In the genomic region with DNA sequence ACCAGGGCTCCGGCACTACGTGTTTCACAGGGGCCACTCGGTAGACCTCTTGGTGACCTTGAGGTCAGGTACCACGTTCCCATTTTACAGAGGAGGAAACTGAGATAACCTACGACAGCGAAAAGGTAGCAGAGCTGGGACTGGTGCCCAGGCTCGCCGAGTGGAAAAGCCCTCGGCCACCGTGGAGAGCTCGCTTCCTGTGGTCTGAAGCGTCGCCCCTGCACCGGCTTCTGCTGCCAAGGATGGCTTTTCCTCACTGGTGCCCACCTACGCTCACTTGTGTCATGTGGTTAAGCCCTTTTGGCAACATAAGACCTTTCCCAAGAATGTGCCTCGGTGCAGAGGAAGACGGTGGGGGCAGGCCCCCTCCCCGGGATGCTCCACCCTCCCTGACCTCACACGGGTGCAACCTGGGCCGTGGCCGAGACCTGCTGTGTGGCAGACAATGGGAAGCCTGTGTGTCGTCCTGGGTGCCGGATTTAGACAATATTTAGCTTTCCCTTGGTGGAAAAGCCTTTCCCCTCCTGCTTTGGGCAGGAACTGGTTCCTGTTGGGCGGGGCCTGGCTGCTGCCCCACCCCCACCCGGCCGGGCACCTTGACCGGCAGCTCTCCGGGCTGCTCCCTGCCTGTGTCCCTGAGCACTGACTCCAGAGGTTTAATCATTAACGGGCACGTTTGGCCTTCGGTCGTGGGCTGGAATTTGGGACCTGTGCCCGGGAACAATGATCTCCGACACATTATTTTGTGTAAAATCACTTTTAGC, we compare ENCODE assay signal across 8 cellular contexts. TPM values are rescaled to one million over a fixed set of nuclear protein-coding genes. Genes with fewer than 3 reads are reported as not detected.
A peak's percentile ranks its signal among the peaks of the same experiment; 100 is the strongest.
DNase-seq lines count a peak whose midpoint lies in the region; ATAC-seq and TF ChIP-seq lines count a peak whose summit lies in the region.

No MANE protein-coding gene starts in this region.

- intact Hi-C loops in psoas muscle (cut with DNase I), result no loop called here

- H3K9me3 ChIP-seq in OCI-LY1 (ENCODE audit: low read length) (no peaks in the 10 kb centered on the region), esophagus (ENCODE audit: control insufficient read depth in 2 of 2, insufficient read depth in 1 of 2, low read depth in 1 of 2, low read length in 1 of 2) (no peaks in the 10 kb centered on the region), psoas muscle (no peaks in the 10 kb centered on the region)

- H4K20me1 ChIP-seq in OCI-LY1 (ENCODE audit: insufficient read depth, low read length), result no peaks in the 10 kb centered on the region

- peak; percentile 59 to 74 (median 65) for ATAC-seq in psoas muscle
- no peak for ATAC-seq in GM21717 (IDR thresholded peaks at IDR 0.05; ENCODE audit: unreplicated experiment)
- ATAC-seq in GM21367 (IDR thresholded peaks at IDR 0.05; ENCODE audit: unreplicated experiment), result no peak
- no peak for ATAC-seq in HG03520 (IDR thresholded peaks at IDR 0.05; ENCODE audit: unreplicated experiment)

- H3K36me3 ChIP-seq in OCI-LY1 (ENCODE audit: insufficient read depth, low read length) (no peaks in the 10 kb centered on the region), esophagus (ENCODE audit: control insufficient read depth in 2 of 2, insufficient read depth in 2 of 2, low read length in 1 of 2) (no peaks in the 10 kb centered on the region), psoas muscle (ENCODE audit: insufficient read depth in 1 of 2, low read depth in 1 of 2) (no peaks in the 10 kb centered on the region)

- no peaks in the 10 kb centered on the region for H3K9me2 ChIP-seq in OCI-LY1 (ENCODE audit: low read depth, low read length)

- H3K4me2 ChIP-seq in OCI-LY1 (ENCODE audit: low read length), result peak overlapping the region; percentile 19; the same call in 1 of the 2 replicates

- DNase-seq in COLO668 (lab: John Stamatoyannopoulos, UW; ENCODE audit: unreplicated experiment), result peak; percentile 88
- peak in 1 of 2 donors; percentile 51 for DNase-seq in psoas muscle
- DNase-seq in SW 1271 (lab: John Stamatoyannopoulos, UW), result no peak

- TF ChIP-seq CTCF in OCI-LY1 (IDR thresholded peaks at IDR 0.05; ENCODE audit: low read length) (no peak), psoas muscle (IDR thresholded peaks at IDR 0.05) (no peak)

- no peaks in the 10 kb centered on the region for H3F3A ChIP-seq in OCI-LY1 (ENCODE audit: insufficient read depth, low read length)

- H3K27ac ChIP-seq in OCI-LY1 (ENCODE audit: low read depth, low read length, poor library complexity, severe bottlenecking) (no peak overlapping the region), esophagus (ENCODE audit: low read depth in 2 of 2, low read length in 1 of 2) (peak overlapping the region; percentile 40 to 66), psoas muscle (no peak overlapping the region)

- H3K9ac ChIP-seq in OCI-LY1 (ENCODE audit: low read length), result no peak overlapping the region

- H3K4me1 ChIP-seq in OCI-LY1 (ENCODE audit: insufficient read depth, low read length, severe bottlenecking) (peaks cover 6% of the 10 kb centered on the region), esophagus (ENCODE audit: control insufficient read depth in 2 of 2, insufficient read depth in 2 of 2, low read length in 1 of 2) (peaks cover 12 to 27% of the 10 kb centered on the region in 2 donors), psoas muscle (peaks cover 13% of the 10 kb centered on the region)

- H3K27me3 ChIP-seq in OCI-LY1 (ENCODE audit: insufficient read depth, low read length) (peaks cover 10% of the 10 kb centered on the region), esophagus (ENCODE audit: control insufficient read depth in 1 of 2, insufficient read depth in 2 of 2, low read length in 2 of 2) (no peaks in the 10 kb centered on the region), psoas muscle (ENCODE audit: insufficient read depth in 3 of 3, low read length in 2 of 3) (peaks cover 0 to 2% (median 0%) of the 10 kb centered on the region in 3 donors)

- H2AFZ ChIP-seq in OCI-LY1 (ENCODE audit: low read length), result no peak overlapping the region

- 18 to 19% methylated on average over 31 to 34 of the region's 34 CpGs for WGBS in esophagus, 2 donors
- WGBS in psoas muscle, 3 donors, result 27 to 35% (median 28%) methylated on average over 32 to 34 of the region's 34 CpGs

- H3K4me3 ChIP-seq in OCI-LY1 (ENCODE audit: low read depth, low read length, poor library complexity, severe bottlenecking), result no peak overlapping the region
- H3K4me3 ChIP-seq in esophagus (ENCODE audit: low read depth in 1 of 2, low read length in 2 of 2), result peak overlapping the region; percentile 23 to 31
- H3K4me3 ChIP-seq in psoas muscle, result peak overlapping the region; percentile 26

- H3K79me2 ChIP-seq in OCI-LY1 (ENCODE audit: insufficient read depth, low read length), result no peaks in the 10 kb centered on the region

RNA-seq across cellular contexts. Expression of a gene that starts 32.4 kb away (rescaled TPM):
- 10 to 100 TPM; 16.4 to 28.4 TPM for polyA plus RNA-seq in esophagus
- 10 to 100 TPM; 12.8 to 17.9 (median 15.4) TPM for total RNA-seq in psoas muscle
- 10 to 100 TPM in 1 of 3 donors, 1 to 10 TPM in 2; 4.7 to 13.3 (median 5.2) TPM for polyA plus RNA-seq in psoas muscle

RNA-seq across cellular contexts. Expression of a gene that starts 48.5 kb away (rescaled TPM):
- polyA plus RNA-seq in esophagus (under 1 TPM; 0.28 to 0.39 TPM), psoas muscle (under 1 TPM; 0.13 to 0.31 (median 0.18) TPM)
- 1 to 10 TPM in 1 of 4 donors, under 1 TPM in 3; 0.29 to 1.3 (median 0.59) TPM for total RNA-seq in psoas muscle

Comparison
In these comparisons a context has a peak if more than half of its experiments do, and no peak if none do; other contexts are left out.
1. H3K27ac ChIP-seq: peak in esophagus (2 of 2); none in OCI-LY1 (single experiment) and psoas muscle (single experiment).
2. ATAC-seq: peak in psoas muscle (4 of 4); none in GM21717 (single experiment), GM21367 (single experiment) and HG03520 (single experiment).